ENCODE assay signal across 23 cellular contexts in the genomic region with DNA sequence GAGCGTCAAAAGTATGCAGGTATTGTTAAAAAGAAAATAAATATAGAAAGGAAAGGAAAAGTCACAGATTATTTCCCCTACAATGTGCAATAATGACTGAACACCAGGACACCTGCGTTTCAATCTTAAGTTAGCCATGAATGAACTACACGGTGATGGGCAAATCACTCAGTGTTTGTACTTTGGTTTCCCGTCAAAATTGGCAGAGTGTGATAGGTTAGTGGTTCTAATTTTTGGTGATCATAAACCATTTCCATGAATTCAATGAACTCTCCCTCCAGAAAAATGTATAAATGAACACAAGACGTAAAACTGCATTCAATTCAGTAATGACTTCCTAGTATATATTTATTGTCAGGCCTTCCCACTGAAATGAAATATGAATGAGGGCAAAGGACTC. TPM values are rescaled to one million over a fixed set of nuclear protein-coding genes. Genes with fewer than 3 reads are reported as not detected.
A peak's percentile ranks its signal among the peaks of the same experiment; 100 is the strongest.
DNase-seq lines count a peak whose midpoint lies in the region; ATAC-seq, FAIRE-seq and TF ChIP-seq lines count a peak whose summit lies in the region.
"Had no signal": no experiment of that assay in that cellular context is flagged by ENCODE, and none has a peak within 500 bp of the region (broad histone marks: within the 10 kb centered on the region; RNA-seq: fewer than 3 reads in every experiment).

No MANE protein-coding gene starts in this region.

- no peak for TF ChIP-seq CTCF in VCaP (conservative IDR thresholded peaks at IDR 0.05)
- no peak for TF ChIP-seq CTCF in right lobe of liver (IDR thresholded peaks at IDR 0.05)

- H3K36me3 ChIP-seq in naive thymus-derived CD4-positive, alpha-beta T cell (ENCODE audit: control insufficient read depth in 2 of 3, insufficient read depth in 3 of 3, low read length in 3 of 3), result no peaks in the 10 kb centered on the region
- H3K36me3 ChIP-seq in subcutaneous abdominal adipose tissue (ENCODE audit: control insufficient read depth in 5 of 5, insufficient read depth in 5 of 5, low read length in 5 of 5) (no peaks in the 10 kb centered on the region), right lobe of liver (no peaks in the 10 kb centered on the region)
- H3K36me3 ChIP-seq: SJCRH30 had no signal

- 77% methylated on average over 5 of the region's 5 CpGs for WGBS in right lobe of liver (ENCODE audit: insufficient coverage, low coverage, low lambda C conversion rate, missing lambda C conversion rate)

- POLR2A ChIA-PET in naive thymus-derived CD4-positive, alpha-beta T cell (lab: Charles Lee), result interaction anchor here (0.7 to 4.1 kb wide), 3 partner anchors 11 to 75 kb away, joined by 3 to 17 read pairs (median 4); no protein-coding TSS in a partner anchor

- peaks cover 33 to 37% of the 10 kb centered on the region in 2 donors for H3K4me1 ChIP-seq in naive thymus-derived CD4-positive, alpha-beta T cell (ENCODE audit: control insufficient read depth in 2 of 2, insufficient read depth in 2 of 2, low read length in 2 of 2)
- H3K4me1 ChIP-seq in subcutaneous abdominal adipose tissue (ENCODE audit: control insufficient read depth in 5 of 5, insufficient read depth in 5 of 5, low read length in 5 of 5) (peaks cover 6 to 36% (median 18%) of the 10 kb centered on the region in 5 donors), right lobe of liver (peaks cover 0 to 25% (median 0%) of the 10 kb centered on the region in 4 donors)
- H3K4me1 ChIP-seq: SJCRH30 had no signal

- no peak for TF ChIP-seq POLR2A in right lobe of liver (IDR thresholded peaks at IDR 0.05)

- peak overlapping the region in 8 of 9 donors; percentile 6 to 93 (median 64) for H3K27ac Mint-ChIP-seq in naive thymus-derived CD4-positive, alpha-beta T cell
- H3K27ac Mint-ChIP-seq: IgD-negative memory B cell had no signal

- no peaks in the 10 kb centered on the region for H3K9me3 ChIP-seq in naive thymus-derived CD4-positive, alpha-beta T cell (ENCODE audit: control insufficient read depth in 2 of 3, low read length in 3 of 3)
- H3K9me3 ChIP-seq in subcutaneous abdominal adipose tissue (ENCODE audit: control insufficient read depth in 5 of 5, low read length in 5 of 5) (no peaks in the 10 kb centered on the region), right lobe of liver (no peaks in the 10 kb centered on the region)
- H3K9me3 ChIP-seq: Caco-2, SJCRH30 had no signal

- CTCF ChIA-PET in naive thymus-derived CD4-positive, alpha-beta T cell (lab: Charles Lee), result interaction anchor here (0.8 to 1.1 kb wide), 2 partner anchors 59 to 1887 kb away, joined by 3 read pairs; partner anchors contain the start of genes ITGA1 and PELO

- H3K4me3 Mint-ChIP-seq in naive thymus-derived CD4-positive, alpha-beta T cell, result peak overlapping the region in 1 of 10 donors; percentile 10
- H3K4me3 Mint-ChIP-seq: CD4-positive, CD25-positive, alpha-beta regulatory T cell; IgD-negative memory B cell had no signal

- H3K4me1 Mint-ChIP-seq in naive thymus-derived CD4-positive, alpha-beta T cell, result peaks cover 25 to 77% (median 62%) of the 10 kb centered on the region in 7 donors
- H3K4me1 Mint-ChIP-seq: IgD-negative memory B cell had no signal

- peaks cover 0 to 18% (median 7%) of the 10 kb centered on the region in 11 donors for H3K9me3 Mint-ChIP-seq in naive thymus-derived CD4-positive, alpha-beta T cell

- H3K9ac ChIP-seq in subcutaneous abdominal adipose tissue (ENCODE audit: low read length in 5 of 5), result no peak overlapping the region

- no peaks in the 10 kb centered on the region for H3K27me3 Mint-ChIP-seq in naive thymus-derived CD4-positive, alpha-beta T cell
- H3K27me3 Mint-ChIP-seq: CD4-positive, CD25-positive, alpha-beta regulatory T cell had no signal

- FAIRE-seq in HTR-8/SVneo (lab: Jason Lieb, UNC), result peak; percentile 58
- FAIRE-seq: GM12878, RCC 7860 had no signal

- H3K27me3 ChIP-seq in naive thymus-derived CD4-positive, alpha-beta T cell (ENCODE audit: control insufficient read depth in 2 of 2, insufficient read depth in 2 of 2, low read length in 2 of 2), result no peaks in the 10 kb centered on the region
- H3K27me3 ChIP-seq in subcutaneous abdominal adipose tissue (ENCODE audit: control insufficient read depth in 5 of 5, insufficient read depth in 4 of 5, low read length in 5 of 5), result no peaks in the 10 kb centered on the region
- H3K27me3 ChIP-seq in right lobe of liver, result no peaks in the 10 kb centered on the region
- H3K27me3 ChIP-seq: SJCRH30 had no signal

- intact Hi-C loops in naive thymus-derived CD4-positive, alpha-beta T cell (cut with micrococcal nuclease), result loop anchor here in 1 of 2 donors (5.0 to 10.0 kb wide), 3 partner anchors 59 to 356 kb away; partner anchors contain the start of genes ITGA1 and PELO
- intact Hi-C loops in right lobe of liver (cut with DNase I), result no loop called here

- no peak overlapping the region for H3K4me3 ChIP-seq in naive thymus-derived CD4-positive, alpha-beta T cell (ENCODE audit: low read length)
- H3K4me3 ChIP-seq in subcutaneous abdominal adipose tissue (ENCODE audit: low read depth in 1 of 5, low read length in 5 of 5) (no peak overlapping the region), right lobe of liver (no peak overlapping the region)
- H3K4me3 ChIP-seq: GM12878, SJCRH30 had no signal

- no peak for ATAC-seq in naive thymus-derived CD4-positive, alpha-beta T cell
- no peak for ATAC-seq in right lobe of liver
- ATAC-seq in esophagus mucosa, result no peak
- ATAC-seq in HG03159 (IDR thresholded peaks at IDR 0.05; ENCODE audit: unreplicated experiment), result no peak
- ATAC-seq: GM12878 had no signal

- H3K27ac ChIP-seq in VCaP, result peak overlapping the region; percentile 87
- no peak overlapping the region for H3K27ac ChIP-seq in naive thymus-derived CD4-positive, alpha-beta T cell (ENCODE audit: low read depth, low read length)
- peak overlapping the region; percentile 60 for H3K27ac ChIP-seq in subcutaneous abdominal adipose tissue (ENCODE audit: low read depth, low read length)
- no peak overlapping the region for H3K27ac ChIP-seq in right lobe of liver
- H3K27ac ChIP-seq: SJCRH30 had no signal

- peaks cover 0 to 33% (median 12%) of the 10 kb centered on the region in 5 donors for H3K36me3 Mint-ChIP-seq in naive thymus-derived CD4-positive, alpha-beta T cell
- H3K36me3 Mint-ChIP-seq: CD4-positive, CD25-positive, alpha-beta regulatory T cell; IgD-negative memory B cell had no signal

- DNase-seq in HTR-8/SVneo (ENCODE audit: insufficient read length, low spot score), result no peak
- no peak for DNase-seq in naive thymus-derived CD4-positive, alpha-beta T cell
- no peak for DNase-seq in right lobe of liver
- DNase-seq: Caco-2; CD4-positive, CD25-positive, alpha-beta regulatory T cell; DMS 273 treated with DMSO at 0.1 percent for 48 hours; DMS79 treated with DMSO at 0.1 percent for 48 hours; GOT3; HCEC 1CT; Kasumi-1; NCI-H1694; NCI-H2081; NCI-H2171; NCI-H524 treated with DMSO at 0.1 percent for 48 hours; SJCRH30 had no signal

RNA-seq across cellular contexts. Expression of gene ITGA1, which starts 59.0 kb away (rescaled TPM):
- total RNA-seq in naive thymus-derived CD4-positive, alpha-beta T cell, result 1 to 10 TPM in 4 of 5 experiments, under 1 TPM in 1; 0.92 to 8.7 (median 2.4) TPM
- polyA plus RNA-seq in naive thymus-derived CD4-positive, alpha-beta T cell, result 1 to 10 TPM; 1.6 to 1.8 TPM
- 100 to 1,000 TPM in 1 of 6 experiments, 10 to 100 TPM in 5; 66.5 to 116 (median 82.1) TPM for total RNA-seq in right lobe of liver
- total RNA-seq in esophagus mucosa, result 5.1 TPM
- total RNA-seq: OCI-LY7 had no signal
- polyA plus RNA-seq: CD4-positive, CD25-positive, alpha-beta regulatory T cell; IgD-negative memory B cell had no signal

RNA-seq across cellular contexts. Expression of gene PELO, which starts 59.0 kb away (rescaled TPM):
- total RNA-seq in naive thymus-derived CD4-positive, alpha-beta T cell, result 10 to 100 TPM in 2 of 5 experiments, 1 to 10 TPM in 3; 7.7 to 16.8 (median 9.7) TPM
- 1 to 10 TPM; 4.6 to 6.1 TPM for polyA plus RNA-seq in naive thymus-derived CD4-positive, alpha-beta T cell
- total RNA-seq in right lobe of liver (10 to 100 TPM; 14.6 to 24.6 (median 17.6) TPM), esophagus mucosa (7.6 TPM)

Comparison
In these comparisons a context has a peak if more than half of its experiments do, and no peak if none do; other contexts are left out.
1. H3K27ac ChIP-seq: peak in VCaP (single experiment) and subcutaneous abdominal adipose tissue (single experiment); none in naive thymus-derived CD4-positive, alpha-beta T cell (single experiment) and right lobe of liver (0 of 3).
2. RNA of gene ITGA1, which starts 59.0 kb away (total RNA-seq): 66.5 to 116 TPM in right lobe of liver; 5.1 TPM in esophagus mucosa (single experiment) and 0.92 to 8.7 TPM in naive thymus-derived CD4-positive, alpha-beta T cell; every median in the first group is over 4 times any median in the second.